Comparison of ENCODE assay signal across 23 cellular contexts in the genomic region with DNA sequence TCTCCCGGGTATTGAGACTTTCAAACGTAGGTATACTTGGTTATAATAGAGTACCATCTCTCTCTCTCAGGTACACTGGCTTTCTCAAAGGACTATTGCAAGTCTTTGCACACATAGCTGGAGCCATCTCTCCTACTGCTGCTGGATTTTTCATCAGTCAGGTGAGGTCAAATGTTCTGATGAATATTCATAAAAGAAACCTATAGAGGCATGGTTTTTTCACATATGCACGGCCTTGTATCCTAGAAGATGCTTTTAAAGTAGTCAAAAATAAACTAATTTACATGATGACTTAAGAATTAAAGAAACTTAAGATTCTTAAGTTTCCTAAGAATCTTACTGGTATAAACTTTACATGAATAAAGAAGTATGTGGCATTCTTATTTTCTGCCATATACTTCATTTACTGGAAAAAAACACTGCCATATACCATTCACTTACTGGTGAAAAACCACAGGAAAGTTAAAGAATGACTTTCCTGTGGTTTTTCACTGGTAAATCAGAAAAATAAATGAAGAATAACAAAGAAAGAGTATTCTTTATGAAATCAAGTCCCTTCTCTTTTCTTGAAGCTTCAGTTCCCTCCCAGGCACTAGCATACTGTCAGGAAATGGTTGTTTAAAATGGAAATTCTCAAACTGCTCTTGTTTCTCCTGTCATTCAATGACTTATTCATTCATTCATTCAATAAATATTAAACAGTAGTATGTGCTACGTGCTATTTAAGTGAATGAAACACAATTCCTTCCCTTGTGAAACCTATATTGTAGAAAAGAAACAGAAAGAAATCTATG. TPM values are rescaled to one million over a fixed set of nuclear protein-coding genes. Genes with fewer than 3 reads are reported as not detected.
"Had no signal": no experiment of that assay in that cellular context is flagged by ENCODE, and none has a peak within 500 bp of the region (broad histone marks: within the 10 kb centered on the region; RNA-seq: fewer than 3 reads in every experiment).

No MANE protein-coding gene starts in this region.

- H3K36me3 Mint-ChIP-seq: naive B cell; stimulated activated naive B cell treated with anti-CD40 and anti-IgM and Interleukin-4, amounts not matched to agents 10 μg/mL and 1 μg/mL and 100 μg/mL, for 72 hours; type B pancreatic cell had no signal

- H3K4me1 Mint-ChIP-seq: naive B cell; stimulated activated naive B cell treated with anti-CD40 and anti-IgM and Interleukin-4, amounts not matched to agents 10 μg/mL and 1 μg/mL and 100 μg/mL, for 72 hours had no signal

- DNase-seq: cortex of kidney; dorsolateral prefrontal cortex; effector CD8-positive, alpha-beta T cell; heart right ventricle; hypothalamus; kidney glomerular epithelial cell; mesendoderm; naive B cell; psoas muscle; spleen; stimulated activated CD4-positive, alpha-beta T cell treated with anti-CD3 and anti-CD28 coated beads, Interleukin-15, amount 100 ng/mL, for 24 hours; stimulated activated CD4-positive, alpha-beta T cell treated with anti-CD3 and anti-CD28 coated beads, Interleukin-1b, Interleukin-23, amount 100 ng/mL, for 48 hours; stimulated activated CD4-positive, alpha-beta T cell treated with anti-CD3 and anti-CD28 coated beads, Interleukin-4, amount 100 ng/mL, for 24 hours; stimulated activated naive B cell treated with anti-CD40 and anti-IgM and Interleukin-4, amounts not matched to agents 10 μg/mL and 1 μg/mL and 100 μg/mL, for 72 hours; thyroid gland had no signal

- ATAC-seq: heart right ventricle, psoas muscle, sciatic nerve had no signal

- H3K9me3 Mint-ChIP-seq: naive B cell; stimulated activated naive B cell treated with anti-CD40 and anti-IgM and Interleukin-4, amounts not matched to agents 10 μg/mL and 1 μg/mL and 100 μg/mL, for 72 hours had no signal

- H3K4me3 Mint-ChIP-seq: naive B cell; stimulated activated naive B cell treated with anti-CD40 and anti-IgM and Interleukin-4, amounts not matched to agents 10 μg/mL and 1 μg/mL and 100 μg/mL, for 72 hours; type B pancreatic cell had no signal

- H3K27me3 Mint-ChIP-seq: type B pancreatic cell had no signal

- H3K27ac Mint-ChIP-seq: naive B cell; stimulated activated naive B cell treated with anti-CD40 and anti-IgM and Interleukin-4, amounts not matched to agents 10 μg/mL and 1 μg/mL and 100 μg/mL, for 72 hours; type B pancreatic cell had no signal

RNA-seq across cellular contexts. Expression of a gene that starts 23.5 kb away (rescaled TPM):
- total RNA-seq: glomerular endothelial cell, heart right ventricle, lung microvascular endothelial cell, osteoblast, psoas muscle, sciatic nerve, skeletal muscle tissue, spleen, suprapubic skin, thyroid gland had no signal

RNA-seq across cellular contexts. Expression of a gene that starts 53.8 kb away (rescaled TPM):
- total RNA-seq: dorsolateral prefrontal cortex, frontal cortex, glomerular endothelial cell, heart right ventricle, lung microvascular endothelial cell, osteoblast, psoas muscle, sciatic nerve, skeletal muscle tissue, spleen, suprapubic skin, thyroid gland had no signal
